ENCODE assay signal across 8 cellular contexts in genomic region chr11:57712256-57713150, GRCh38. TPM values are rescaled to one million over a fixed set of nuclear protein-coding genes. Genes with fewer than 3 reads are reported as not detected.
DNase-seq lines count a peak whose midpoint lies in the region; ATAC-seq and TF ChIP-seq lines count a peak whose summit lies in the region.

Gene TMX2, plus strand, starts transcription at chr11:57712593. Its CDS starts 26 bp downstream, at chr11:57712619.

- H3K27me3 Mint-ChIP-seq in activated CD4-positive, alpha-beta T cell treated with anti-CD3 and anti-CD28 coated beads for 36 hours = no peaks in the 10 kb centered on the region

- no peaks in the 10 kb centered on the region for H3K36me3 ChIP-seq in kidney epithelial cell (ENCODE audit: control insufficient read depth, insufficient read depth, low read length)

- peak within 1 kb of the TSS; percentile 97 for H3K4me3 Mint-ChIP-seq in activated CD4-positive, alpha-beta T cell treated with anti-CD3 and anti-CD28 coated beads for 36 hours

- POLR2A ChIA-PET in activated CD4-positive, alpha-beta T cell treated with anti-CD3 and anti-CD28 coated beads for 36 hours (lab: Charles Lee) = interaction anchor here (0.6 to 2.6 kb wide), 5 partner anchors 9 to 199 kb away, joined by 3 to 16 read pairs (median 3); partner anchors contain the start of gene SELENOH

- intact Hi-C loops in activated CD4-positive, alpha-beta T cell treated with anti-CD3 and anti-CD28 coated beads for 36 hours (cut with DNase I, micrococcal nuclease) = loop anchor here (1.0 to 5.0 kb wide), 13 partner anchors 29 to 867 kb away; partner anchors contain the start of genes CLP1 (in 2 of the 2), SELENOH (in 2 of the 2), SLC43A3 (in 2 of the 2) and TIMM10 (in 2 of the 2)

- H3K9me3 Mint-ChIP-seq in activated CD4-positive, alpha-beta T cell treated with anti-CD3 and anti-CD28 coated beads for 36 hours (ENCODE audit: low read depth) = no peaks in the 10 kb centered on the region

- H3K27me3 ChIP-seq in kidney epithelial cell (ENCODE audit: control insufficient read depth, insufficient read depth, low read length) = no peaks in the 10 kb centered on the region

- CTCF ChIA-PET in activated CD4-positive, alpha-beta T cell treated with anti-CD3 and anti-CD28 coated beads for 36 hours (lab: Charles Lee) = interaction anchor here (0.6 to 1.4 kb wide), 6 partner anchors 16 to 333 kb away, joined by 3 to 4 read pairs (median 3); no protein-coding TSS in a partner anchor

- peak within 1 kb of the TSS; percentile 97 for H3K27ac Mint-ChIP-seq in activated CD4-positive, alpha-beta T cell treated with anti-CD3 and anti-CD28 coated beads for 36 hours

- peak; percentile 95 for ATAC-seq in HG03442 (IDR thresholded peaks at IDR 0.05; ENCODE audit: unreplicated experiment)
- peak; percentile 93 for ATAC-seq in activated CD4-positive, alpha-beta T cell treated with anti-CD3 and anti-CD28 coated beads for 36 hours

- peaks cover 18% of the 10 kb centered on the region for H3K36me3 Mint-ChIP-seq in activated CD4-positive, alpha-beta T cell treated with anti-CD3 and anti-CD28 coated beads for 36 hours (ENCODE audit: low read depth)

- peaks cover 50% of the 10 kb centered on the region for H3K4me1 Mint-ChIP-seq in activated CD4-positive, alpha-beta T cell treated with anti-CD3 and anti-CD28 coated beads for 36 hours

- TF ChIP-seq CTCF in choroid plexus epithelial cell (conservative IDR thresholded peaks at IDR 0.05; ENCODE audit: low read depth, low read length) = no peak
- no peak for TF ChIP-seq CTCF in kidney epithelial cell (IDR thresholded peaks at IDR 0.05; ENCODE audit: insufficient read depth, low read length, poor library complexity, severe bottlenecking)

- peak within 1 kb of the TSS; percentile 96 for H3K4me3 ChIP-seq in choroid plexus epithelial cell (ENCODE audit: low read depth, low read length)
- peak within 1 kb of the TSS; percentile 70 for H3K4me3 ChIP-seq in kidney epithelial cell (ENCODE audit: low read depth, low read length)

- peak; percentile 98 for DNase-seq in Ammon's horn (ENCODE audit: low spot score)
- DNase-seq in GM19238 (ENCODE audit: insufficient read length, low spot score) = peak; percentile 74
- peak; percentile 94 to 99 for DNase-seq in NCI-H524 (lab: John Stamatoyannopoulos, UW)
- peak; percentile 94 for DNase-seq in activated CD4-positive, alpha-beta T cell treated with anti-CD3 and anti-CD28 coated beads for 36 hours
- peak; percentile 100 for DNase-seq in choroid plexus epithelial cell (ENCODE audit: low read depth)
- peak; percentile 100 for DNase-seq in kidney epithelial cell (ENCODE audit: low read depth)
- peak; percentile 79 to 88 for DNase-seq in stimulated activated CD4-positive, alpha-beta T cell treated with anti-CD3 and anti-CD28 coated beads, Interleukin-15, amount 100 ng/mL, for 48 hours (ENCODE audit: low read depth in 2 of 2)

RNA-seq across cellular contexts. Expression of gene TMX2, which starts in this region (rescaled TPM):
- total RNA-seq in activated CD4-positive, alpha-beta T cell treated with anti-CD3 and anti-CD28 coated beads for 36 hours = 10 to 100 TPM; 59.8 to 72.5 TPM
- total RNA-seq in kidney epithelial cell = 74.0 and 79.8 TPM in 2 replicates

Comparison
In these comparisons a context has a peak if more than half of its experiments do, and no peak if none do; other contexts are left out.
1. Peak in every context shown above with its lines: DNase-seq, ATAC-seq and H3K4me3 ChIP-seq.